26 cellular contexts compared by ENCODE assay signal in genomic region chr5:151949909-151950308, GRCh38. TPM values are rescaled to one million over a fixed set of nuclear protein-coding genes. Genes with fewer than 3 reads are reported as not detected.
"Had no signal": no experiment of that assay in that cellular context is flagged by ENCODE, and none has a peak within 500 bp of the region (broad histone marks: within the 10 kb centered on the region; RNA-seq: fewer than 3 reads in every experiment).

No MANE protein-coding gene starts in this region.

- H3K4me3 ChIP-seq: ascending aorta, colonic mucosa, lower lobe of right lung, ovary, psoas muscle, skin epidermis, vagina had no signal

- H3K4me3 Mint-ChIP-seq: activated naive CD4-positive, alpha-beta T cell treated with anti-CD3 and anti-CD28 coated beads, Interleukin-2, amount 50 U/mL, for 24 hours; central memory CD8-positive, alpha-beta T cell; endodermal cell; natural killer cell; stimulated activated naive CD8-positive, alpha-beta T cell treated with anti-CD3 and anti-CD28 coated beads, Interleukin-15, amount 100 ng/mL, for 72 hours had no signal

- H3K36me3 Mint-ChIP-seq: activated naive CD4-positive, alpha-beta T cell treated with anti-CD3 and anti-CD28 coated beads, Interleukin-2, amount 50 U/mL, for 24 hours; natural killer cell had no signal

- H3K27ac Mint-ChIP-seq: activated naive CD4-positive, alpha-beta T cell treated with anti-CD3 and anti-CD28 coated beads, Interleukin-2, amount 50 U/mL, for 24 hours; endodermal cell; natural killer cell had no signal

- DNase-seq: activated CD4-positive, alpha-beta T cell treated with anti-CD3 and anti-CD28 coated beads, Interleukin-2, amount 50 U/mL, for 1 hour; activated CD4-positive, CD25-positive, alpha-beta regulatory T cell treated with anti-CD3 and anti-CD28 coated beads, Interleukin-2, amount 50 U/mL, for 72 hours; activated CD8-positive, alpha-beta memory T cell treated with anti-CD3 and anti-CD28 coated beads, Interleukin-2, amount 50 U/mL, for 4 hours; activated effector memory CD4-positive, alpha-beta T cell treated with Interleukin-2 at 50 U/mL for 16 hours; activated T-cell treated with anti-CD3 and anti-CD28 coated beads, Interleukin-2, amount 50 U/mL, for 48 hours; colonic mucosa; endodermal cell; foreskin keratinocyte; hippocampal formation; left colon; lower lobe of right lung; natural killer cell; ovary; psoas muscle; right cardiac atrium; stimulated activated naive CD8-positive, alpha-beta T cell treated with anti-CD3 and anti-CD28 coated beads, Interleukin-15, amount 100 ng/mL, for 72 hours; trophoblast cell had no signal

- H3K4me1 ChIP-seq: ascending aorta, colonic mucosa, lower lobe of right lung, psoas muscle, vagina had no signal

- H3K27ac ChIP-seq: ascending aorta, colonic mucosa, epithelial cell of prostate, foreskin keratinocyte, lower lobe of right lung, ovary, psoas muscle, skin epidermis, vagina had no signal

- H3K4me1 Mint-ChIP-seq: natural killer cell; stimulated activated naive CD8-positive, alpha-beta T cell treated with anti-CD3 and anti-CD28 coated beads, Interleukin-15, amount 100 ng/mL, for 72 hours had no signal

- H3K27me3 ChIP-seq: ascending aorta, colonic mucosa, foreskin keratinocyte, ovary, vagina had no signal

- H3K27me3 Mint-ChIP-seq: activated naive CD4-positive, alpha-beta T cell treated with anti-CD3 and anti-CD28 coated beads, Interleukin-2, amount 50 U/mL, for 24 hours; stimulated activated naive CD8-positive, alpha-beta T cell treated with anti-CD3 and anti-CD28 coated beads, Interleukin-15, amount 100 ng/mL, for 72 hours had no signal

- H3K36me3 ChIP-seq: ascending aorta, colonic mucosa, lower lobe of right lung, ovary, vagina had no signal

- H3K9me3 Mint-ChIP-seq: activated naive CD4-positive, alpha-beta T cell treated with anti-CD3 and anti-CD28 coated beads, Interleukin-2, amount 50 U/mL, for 24 hours; central memory CD8-positive, alpha-beta T cell; endodermal cell; stimulated activated naive CD8-positive, alpha-beta T cell treated with anti-CD3 and anti-CD28 coated beads, Interleukin-15, amount 100 ng/mL, for 72 hours had no signal

- H3K9me3 ChIP-seq: ascending aorta, colonic mucosa, lower lobe of right lung, ovary, psoas muscle, vagina had no signal

RNA-seq across cellular contexts. Expression of gene GLRA1, which starts 25.3 kb away (rescaled TPM):
- total RNA-seq: ascending aorta, colonic mucosa, endodermal cell, fibroblast of lung, foreskin keratinocyte, left colon, lower lobe of right lung, mesenteric fat pad, natural killer cell, ovary, psoas muscle, right cardiac atrium, temporal lobe, vagina had no signal
